19 cellular contexts compared by ENCODE assay signal in the genomic region with DNA sequence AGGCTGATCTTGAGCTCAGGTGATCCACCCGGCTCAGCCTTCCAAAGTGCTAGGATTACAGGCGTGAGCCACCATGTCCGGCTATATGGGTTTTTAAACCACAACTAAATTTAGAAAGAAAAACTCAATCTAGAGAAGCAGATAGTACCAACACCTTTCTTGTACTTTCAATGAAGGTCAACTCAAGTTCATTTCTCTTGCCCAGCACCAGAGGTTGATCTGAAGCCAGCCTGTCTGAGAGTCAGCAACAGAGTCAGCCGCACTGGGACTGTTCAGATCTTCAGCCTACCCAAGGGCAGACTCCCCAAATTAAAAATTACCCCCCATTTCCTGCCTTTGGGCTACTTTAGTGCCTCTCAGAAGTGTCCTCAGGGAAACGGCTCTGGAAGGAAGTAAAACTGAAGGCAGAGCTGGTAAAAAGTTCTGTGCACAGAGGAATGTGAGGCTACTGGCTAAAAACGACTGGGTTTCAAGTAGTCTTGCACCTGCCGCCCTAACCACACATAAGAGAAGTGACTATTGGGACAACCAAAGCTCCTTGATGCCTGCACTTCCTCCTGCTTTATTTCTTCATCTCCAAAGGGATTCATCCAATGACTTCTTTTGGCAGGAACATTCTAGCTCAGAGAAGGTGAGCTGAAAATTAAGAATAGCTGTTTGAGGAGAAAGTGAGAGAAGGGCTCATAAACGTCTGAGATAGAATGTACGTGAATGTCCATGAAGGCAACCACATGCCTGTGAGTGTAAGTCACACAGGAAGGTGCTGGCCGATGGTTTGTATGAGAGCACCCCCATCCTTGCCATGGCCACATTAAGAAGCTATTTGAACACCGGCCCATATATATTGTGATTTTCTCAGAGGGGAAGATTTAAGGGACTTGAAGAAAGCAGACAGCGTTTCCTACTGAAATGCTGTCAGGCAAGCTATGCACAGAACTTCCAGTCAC.
"Had no signal": no experiment of that assay in that cellular context is flagged by ENCODE, and none has a peak within 500 bp of the region (broad histone marks: within the 10 kb centered on the region; RNA-seq: fewer than 3 reads in every experiment).

No MANE protein-coding gene starts in this region.

- H3K9me3 Mint-ChIP-seq: endodermal cell, mesothelial cell of epicardium, nephron, type B pancreatic cell had no signal

- H3K4me3 Mint-ChIP-seq: endodermal cell, mesothelial cell of epicardium, nephron, type B pancreatic cell had no signal

- H3K36me3 ChIP-seq: heart left ventricle, left lung, lower lobe of right lung, pancreas, uterus had no signal

- H3K4me2 ChIP-seq: smooth muscle cell had no signal

- H3K4me1 Mint-ChIP-seq: mesothelial cell of epicardium had no signal

- H3K4me3 ChIP-seq: coronary artery, heart left ventricle, left lung, lower lobe of right lung, pancreas, smooth muscle cell, uterus had no signal

- H3K27me3 ChIP-seq: heart left ventricle, left lung, pancreas, uterus had no signal

- H3K36me3 Mint-ChIP-seq: memory B cell, mesothelial cell of epicardium, type B pancreatic cell had no signal

- H3K9me3 ChIP-seq: heart left ventricle, left lung, lower lobe of right lung, pancreas, uterus had no signal

- H3K27me3 Mint-ChIP-seq: progenitor cell of endocrine pancreas, type B pancreatic cell had no signal

- H3K27ac Mint-ChIP-seq: endodermal cell, memory B cell, mesothelial cell of epicardium, progenitor cell of endocrine pancreas, type B pancreatic cell had no signal

- ATAC-seq: heart left ventricle, left lung, lower lobe of right lung, pancreas, right cardiac atrium had no signal

- DNase-seq: effector CD4-positive, alpha-beta T cell; endodermal cell; foreskin melanocyte; heart left ventricle; left lung; lower lobe of right lung; occipital lobe; pancreas; right cardiac atrium; stimulated activated CD4-positive, alpha-beta T cell treated with anti-CD3 and anti-CD28 coated beads, Interleukin-2, amount 100 ng/mL, for 48 hours; stimulated activated naive CD4-positive, alpha-beta T cell treated with Interleukin-2 at 50 U/mL for 16 hours; uterus had no signal

- H3K27ac ChIP-seq: coronary artery, heart left ventricle, left lung, lower lobe of right lung, pancreas, uterus had no signal

- H3K4me1 ChIP-seq: left lung, lower lobe of right lung, pancreas, uterus had no signal
